ENCODE assay signal across 16 cellular contexts in genomic region chr11:72759468-72759867, GRCh38. TPM values are rescaled to one million over a fixed set of nuclear protein-coding genes. Genes with fewer than 3 reads are reported as not detected.
DNase-seq lines count a peak whose midpoint lies in the region; ATAC-seq and TF ChIP-seq lines count a peak whose summit lies in the region.
"Had no signal": no experiment of that assay in that cellular context is flagged by ENCODE, and none has a peak within 500 bp of the region (broad histone marks: within the 10 kb centered on the region; RNA-seq: fewer than 3 reads in every experiment).

No MANE protein-coding gene starts in this region.

- no peak for TF ChIP-seq CTCF in GM10266 (IDR thresholded peaks at IDR 0.05; ENCODE audit: control insufficient read depth, insufficient read depth, low read depth, missing control alignments)

- no peak for ATAC-seq in HG03196 (IDR thresholded peaks at IDR 0.05; ENCODE audit: unreplicated experiment)
- ATAC-seq: esophagus mucosa; GM12878; stimulated activated naive B cell treated with anti-CD40 and anti-IgM and Interleukin-4, amounts not matched to agents 10 μg/mL and 1 μg/mL and 100 μg/mL, for 72 hours had no signal

- peak; percentile 35 for DNase-seq in A172 (ENCODE audit: low spot score)
- peak; percentile 5 for DNase-seq in DMS153 treated with DMSO at 0.1 percent for 48 hours (lab: John Stamatoyannopoulos, UW; ENCODE audit: unreplicated experiment)
- DNase-seq in NCI-H774 (lab: John Stamatoyannopoulos, UW) = peak; percentile 70
- DNase-seq in foreskin melanocyte = peak; percentile 81
- no peak for DNase-seq in NCI-H526 (lab: John Stamatoyannopoulos, UW)
- DNase-seq in GM10266 (ENCODE audit: extremely low spot score) = no peak
- DNase-seq: activated CD4-positive, alpha-beta T cell treated with anti-CD3 and anti-CD28 coated beads, Interleukin-2, amount 10 ng/mL, durations not matched to agents 7 days and 5 days; activated T-cell treated with anti-CD3 and anti-CD28 coated beads, Interleukin-2, amount 50 U/mL, for 1 hour; islet precursor cell; KBM-7; stimulated activated naive B cell treated with anti-CD40 and anti-IgM and Interleukin-4, amounts not matched to agents 10 μg/mL and 1 μg/mL and 100 μg/mL, for 72 hours; T-helper 9 cell; upper lobe of right lung had no signal

RNA-seq across cellular contexts. Expression of gene ARAP1, which starts 7.3 kb away (rescaled TPM):
- total RNA-seq in A172 (2014; rRNA removed; shearing (Covaris generic)) = 54.4 and 61.7 TPM in 2 replicates

RNA-seq across cellular contexts. Expression of gene STARD10, which starts 34.4 kb away (rescaled TPM):
- 56.8 and 60.2 TPM in 2 replicates for total RNA-seq in A172 (2014; rRNA removed; shearing (Covaris generic))

RNA-seq across cellular contexts. Expression of gene ATG16L2, which starts 54.7 kb away (rescaled TPM):
- 3.4 and 46.5 TPM in 2 replicates for total RNA-seq in A172 (2014; rRNA removed; shearing (Covaris generic))

Comparison
In these comparisons a context has a peak if more than half of its experiments do, and no peak if none do; other contexts are left out.
1. DNase-seq: peak in A172 (single experiment), DMS153 treated with DMSO at 0.1 percent for 48 hours (single experiment), NCI-H774 (single experiment) and foreskin melanocyte (single experiment); none in NCI-H526 (0 of 2) and GM10266 (single experiment).